In the genomic region with DNA sequence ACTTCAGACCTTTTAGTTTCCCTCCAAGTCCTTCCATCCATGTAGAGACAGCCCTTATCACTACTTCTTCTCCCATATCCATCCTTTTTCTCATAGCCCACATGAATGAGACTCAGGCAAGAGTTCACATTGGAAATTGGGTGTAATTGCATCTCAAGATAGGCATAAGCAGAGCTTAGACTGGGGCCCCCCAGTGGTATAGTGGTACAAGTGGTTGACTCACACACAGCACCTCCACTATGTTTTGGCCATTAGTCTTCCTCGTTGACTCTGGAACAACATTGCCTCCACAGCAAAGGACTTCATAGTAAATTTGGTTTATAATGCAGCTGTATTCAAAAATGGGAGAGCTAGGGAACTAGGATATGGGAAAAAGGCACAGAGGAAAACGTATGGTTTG, we compare ENCODE assay signal across 2 cellular contexts.
TF ChIP-seq lines count a peak whose summit lies in the region.

No MANE protein-coding gene starts in this region.

TF ChIP-seq in WTC11, 78 proteins besides CTCF, POLR2A, EP300 and RAD21 (continues in another document):
- TF ChIP-seq, protein P1, sequence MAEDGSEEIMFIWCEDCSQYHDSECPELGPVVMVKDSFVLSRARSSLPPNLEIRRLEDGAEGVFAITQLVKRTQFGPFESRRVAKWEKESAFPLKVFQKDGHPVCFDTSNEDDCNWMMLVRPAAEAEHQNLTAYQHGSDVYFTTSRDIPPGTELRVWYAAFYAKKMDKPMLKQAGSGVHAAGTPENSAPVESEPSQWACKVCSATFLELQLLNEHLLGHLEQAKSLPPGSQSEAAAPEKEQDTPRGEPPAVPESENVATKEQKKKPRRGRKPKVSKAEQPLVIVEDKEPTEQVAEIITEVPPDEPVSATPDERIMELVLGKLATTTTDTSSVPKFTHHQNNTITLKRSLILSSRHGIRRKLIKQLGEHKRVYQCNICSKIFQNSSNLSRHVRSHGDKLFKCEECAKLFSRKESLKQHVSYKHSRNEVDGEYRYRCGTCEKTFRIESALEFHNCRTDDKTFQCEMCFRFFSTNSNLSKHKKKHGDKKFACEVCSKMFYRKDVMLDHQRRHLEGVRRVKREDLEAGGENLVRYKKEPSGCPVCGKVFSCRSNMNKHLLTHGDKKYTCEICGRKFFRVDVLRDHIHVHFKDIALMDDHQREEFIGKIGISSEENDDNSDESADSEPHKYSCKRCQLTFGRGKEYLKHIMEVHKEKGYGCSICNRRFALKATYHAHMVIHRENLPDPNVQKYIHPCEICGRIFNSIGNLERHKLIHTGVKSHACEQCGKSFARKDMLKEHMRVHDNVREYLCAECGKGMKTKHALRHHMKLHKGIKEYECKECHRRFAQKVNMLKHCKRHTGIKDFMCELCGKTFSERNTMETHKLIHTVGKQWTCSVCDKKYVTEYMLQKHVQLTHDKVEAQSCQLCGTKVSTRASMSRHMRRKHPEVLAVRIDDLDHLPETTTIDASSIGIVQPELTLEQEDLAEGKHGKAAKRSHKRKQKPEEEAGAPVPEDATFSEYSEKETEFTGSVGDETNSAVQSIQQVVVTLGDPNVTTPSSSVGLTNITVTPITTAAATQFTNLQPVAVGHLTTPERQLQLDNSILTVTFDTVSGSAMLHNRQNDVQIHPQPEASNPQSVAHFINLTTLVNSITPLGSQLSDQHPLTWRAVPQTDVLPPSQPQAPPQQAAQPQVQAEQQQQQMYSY (CRISPR knock-in tag; IDR thresholded peaks at IDR 0.05), result no peak
- TF ChIP-seq RORB (CRISPR knock-in tag; IDR thresholded peaks at IDR 0.05) (no peak), FOXJ3 (CRISPR knock-in tag; IDR thresholded peaks at IDR 0.05; ENCODE audit: borderline replicate concordance) (no peak), NFYB (CRISPR knock-in tag; conservative IDR thresholded peaks at IDR 0.05; ENCODE audit: low read depth) (no peak), JUN (CRISPR knock-in tag; IDR thresholded peaks at IDR 0.05) (no peak), ETV6 (CRISPR knock-in tag; IDR thresholded peaks at IDR 0.05) (no peak), EMX1 (CRISPR knock-in tag; IDR thresholded peaks at IDR 0.05) (no peak), ZNF121 (CRISPR knock-in tag; IDR thresholded peaks at IDR 0.05) (no peak), IRF2 (CRISPR knock-in tag; IDR thresholded peaks at IDR 0.05; ENCODE audit: borderline replicate concordance, low read depth) (no peak), ZNF317 (CRISPR knock-in tag; IDR thresholded peaks at IDR 0.05; ENCODE audit: borderline replicate concordance, low read depth) (no peak), MYBL2 (CRISPR knock-in tag; IDR thresholded peaks at IDR 0.05) (no peak)
- TF ChIP-seq, protein P2, sequence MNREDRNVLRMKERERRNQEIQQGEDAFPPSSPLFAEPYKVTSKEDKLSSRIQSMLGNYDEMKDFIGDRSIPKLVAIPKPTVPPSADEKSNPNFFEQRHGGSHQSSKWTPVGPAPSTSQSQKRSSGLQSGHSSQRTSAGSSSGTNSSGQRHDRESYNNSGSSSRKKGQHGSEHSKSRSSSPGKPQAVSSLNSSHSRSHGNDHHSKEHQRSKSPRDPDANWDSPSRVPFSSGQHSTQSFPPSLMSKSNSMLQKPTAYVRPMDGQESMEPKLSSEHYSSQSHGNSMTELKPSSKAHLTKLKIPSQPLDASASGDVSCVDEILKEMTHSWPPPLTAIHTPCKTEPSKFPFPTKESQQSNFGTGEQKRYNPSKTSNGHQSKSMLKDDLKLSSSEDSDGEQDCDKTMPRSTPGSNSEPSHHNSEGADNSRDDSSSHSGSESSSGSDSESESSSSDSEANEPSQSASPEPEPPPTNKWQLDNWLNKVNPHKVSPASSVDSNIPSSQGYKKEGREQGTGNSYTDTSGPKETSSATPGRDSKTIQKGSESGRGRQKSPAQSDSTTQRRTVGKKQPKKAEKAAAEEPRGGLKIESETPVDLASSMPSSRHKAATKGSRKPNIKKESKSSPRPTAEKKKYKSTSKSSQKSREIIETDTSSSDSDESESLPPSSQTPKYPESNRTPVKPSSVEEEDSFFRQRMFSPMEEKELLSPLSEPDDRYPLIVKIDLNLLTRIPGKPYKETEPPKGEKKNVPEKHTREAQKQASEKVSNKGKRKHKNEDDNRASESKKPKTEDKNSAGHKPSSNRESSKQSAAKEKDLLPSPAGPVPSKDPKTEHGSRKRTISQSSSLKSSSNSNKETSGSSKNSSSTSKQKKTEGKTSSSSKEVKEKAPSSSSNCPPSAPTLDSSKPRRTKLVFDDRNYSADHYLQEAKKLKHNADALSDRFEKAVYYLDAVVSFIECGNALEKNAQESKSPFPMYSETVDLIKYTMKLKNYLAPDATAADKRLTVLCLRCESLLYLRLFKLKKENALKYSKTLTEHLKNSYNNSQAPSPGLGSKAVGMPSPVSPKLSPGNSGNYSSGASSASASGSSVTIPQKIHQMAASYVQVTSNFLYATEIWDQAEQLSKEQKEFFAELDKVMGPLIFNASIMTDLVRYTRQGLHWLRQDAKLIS (CRISPR knock-in tag; IDR thresholded peaks at IDR 0.05; ENCODE audit: borderline replicate concordance), result no peak
- TF ChIP-seq, protein P3, sequence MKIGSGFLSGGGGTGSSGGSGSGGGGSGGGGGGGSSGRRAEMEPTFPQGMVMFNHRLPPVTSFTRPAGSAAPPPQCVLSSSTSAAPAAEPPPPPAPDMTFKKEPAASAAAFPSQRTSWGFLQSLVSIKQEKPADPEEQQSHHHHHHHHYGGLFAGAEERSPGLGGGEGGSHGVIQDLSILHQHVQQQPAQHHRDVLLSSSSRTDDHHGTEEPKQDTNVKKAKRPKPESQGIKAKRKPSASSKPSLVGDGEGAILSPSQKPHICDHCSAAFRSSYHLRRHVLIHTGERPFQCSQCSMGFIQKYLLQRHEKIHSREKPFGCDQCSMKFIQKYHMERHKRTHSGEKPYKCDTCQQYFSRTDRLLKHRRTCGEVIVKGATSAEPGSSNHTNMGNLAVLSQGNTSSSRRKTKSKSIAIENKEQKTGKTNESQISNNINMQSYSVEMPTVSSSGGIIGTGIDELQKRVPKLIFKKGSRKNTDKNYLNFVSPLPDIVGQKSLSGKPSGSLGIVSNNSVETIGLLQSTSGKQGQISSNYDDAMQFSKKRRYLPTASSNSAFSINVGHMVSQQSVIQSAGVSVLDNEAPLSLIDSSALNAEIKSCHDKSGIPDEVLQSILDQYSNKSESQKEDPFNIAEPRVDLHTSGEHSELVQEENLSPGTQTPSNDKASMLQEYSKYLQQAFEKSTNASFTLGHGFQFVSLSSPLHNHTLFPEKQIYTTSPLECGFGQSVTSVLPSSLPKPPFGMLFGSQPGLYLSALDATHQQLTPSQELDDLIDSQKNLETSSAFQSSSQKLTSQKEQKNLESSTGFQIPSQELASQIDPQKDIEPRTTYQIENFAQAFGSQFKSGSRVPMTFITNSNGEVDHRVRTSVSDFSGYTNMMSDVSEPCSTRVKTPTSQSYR (CRISPR knock-in tag; IDR thresholded peaks at IDR 0.05), result no peak
- TF ChIP-seq, protein P4, sequence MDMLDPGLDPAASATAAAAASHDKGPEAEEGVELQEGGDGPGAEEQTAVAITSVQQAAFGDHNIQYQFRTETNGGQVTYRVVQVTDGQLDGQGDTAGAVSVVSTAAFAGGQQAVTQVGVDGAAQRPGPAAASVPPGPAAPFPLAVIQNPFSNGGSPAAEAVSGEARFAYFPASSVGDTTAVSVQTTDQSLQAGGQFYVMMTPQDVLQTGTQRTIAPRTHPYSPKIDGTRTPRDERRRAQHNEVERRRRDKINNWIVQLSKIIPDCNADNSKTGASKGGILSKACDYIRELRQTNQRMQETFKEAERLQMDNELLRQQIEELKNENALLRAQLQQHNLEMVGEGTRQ (CRISPR knock-in tag; IDR thresholded peaks at IDR 0.05), result no peak

TF ChIP-seq in HepG2, 621 proteins besides CTCF, POLR2A, EP300 and RAD21:
- TF ChIP-seq, protein P5, sequence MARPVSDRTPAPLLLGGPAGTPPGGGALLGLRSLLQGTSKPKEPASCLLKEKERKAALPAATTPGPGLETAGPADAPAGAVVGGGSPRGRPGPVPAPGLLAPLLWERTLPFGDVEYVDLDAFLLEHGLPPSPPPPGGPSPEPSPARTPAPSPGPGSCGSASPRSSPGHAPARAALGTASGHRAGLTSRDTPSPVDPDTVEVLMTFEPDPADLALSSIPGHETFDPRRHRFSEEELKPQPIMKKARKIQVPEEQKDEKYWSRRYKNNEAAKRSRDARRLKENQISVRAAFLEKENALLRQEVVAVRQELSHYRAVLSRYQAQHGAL (CRISPR knock-in tag; IDR thresholded peaks at IDR 0.05; ENCODE audit: not compliant biosample characterization), result no peak
- TF ChIP-seq, protein P6, sequence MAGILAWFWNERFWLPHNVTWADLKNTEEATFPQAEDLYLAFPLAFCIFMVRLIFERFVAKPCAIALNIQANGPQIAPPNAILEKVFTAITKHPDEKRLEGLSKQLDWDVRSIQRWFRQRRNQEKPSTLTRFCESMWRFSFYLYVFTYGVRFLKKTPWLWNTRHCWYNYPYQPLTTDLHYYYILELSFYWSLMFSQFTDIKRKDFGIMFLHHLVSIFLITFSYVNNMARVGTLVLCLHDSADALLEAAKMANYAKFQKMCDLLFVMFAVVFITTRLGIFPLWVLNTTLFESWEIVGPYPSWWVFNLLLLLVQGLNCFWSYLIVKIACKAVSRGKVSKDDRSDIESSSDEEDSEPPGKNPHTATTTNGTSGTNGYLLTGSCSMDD (CRISPR knock-in tag; IDR thresholded peaks at IDR 0.05), result no peak
- TF ChIP-seq, protein P7, sequence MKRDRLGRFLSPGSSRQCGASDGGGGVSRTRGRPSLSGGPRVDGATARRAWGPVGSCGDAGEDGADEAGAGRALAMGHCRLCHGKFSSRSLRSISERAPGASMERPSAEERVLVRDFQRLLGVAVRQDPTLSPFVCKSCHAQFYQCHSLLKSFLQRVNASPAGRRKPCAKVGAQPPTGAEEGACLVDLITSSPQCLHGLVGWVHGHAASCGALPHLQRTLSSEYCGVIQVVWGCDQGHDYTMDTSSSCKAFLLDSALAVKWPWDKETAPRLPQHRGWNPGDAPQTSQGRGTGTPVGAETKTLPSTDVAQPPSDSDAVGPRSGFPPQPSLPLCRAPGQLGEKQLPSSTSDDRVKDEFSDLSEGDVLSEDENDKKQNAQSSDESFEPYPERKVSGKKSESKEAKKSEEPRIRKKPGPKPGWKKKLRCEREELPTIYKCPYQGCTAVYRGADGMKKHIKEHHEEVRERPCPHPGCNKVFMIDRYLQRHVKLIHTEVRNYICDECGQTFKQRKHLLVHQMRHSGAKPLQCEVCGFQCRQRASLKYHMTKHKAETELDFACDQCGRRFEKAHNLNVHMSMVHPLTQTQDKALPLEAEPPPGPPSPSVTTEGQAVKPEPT (CRISPR knock-in tag; IDR thresholded peaks at IDR 0.05; ENCODE audit: low read depth), result no peak
- TF ChIP-seq, protein P8, sequence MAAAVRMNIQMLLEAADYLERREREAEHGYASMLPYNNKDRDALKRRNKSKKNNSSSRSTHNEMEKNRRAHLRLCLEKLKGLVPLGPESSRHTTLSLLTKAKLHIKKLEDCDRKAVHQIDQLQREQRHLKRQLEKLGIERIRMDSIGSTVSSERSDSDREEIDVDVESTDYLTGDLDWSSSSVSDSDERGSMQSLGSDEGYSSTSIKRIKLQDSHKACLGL (CRISPR knock-in tag; IDR thresholded peaks at IDR 0.05), result no peak
